Comparison of ENCODE assay signal across 9 cellular contexts in the genomic region with DNA sequence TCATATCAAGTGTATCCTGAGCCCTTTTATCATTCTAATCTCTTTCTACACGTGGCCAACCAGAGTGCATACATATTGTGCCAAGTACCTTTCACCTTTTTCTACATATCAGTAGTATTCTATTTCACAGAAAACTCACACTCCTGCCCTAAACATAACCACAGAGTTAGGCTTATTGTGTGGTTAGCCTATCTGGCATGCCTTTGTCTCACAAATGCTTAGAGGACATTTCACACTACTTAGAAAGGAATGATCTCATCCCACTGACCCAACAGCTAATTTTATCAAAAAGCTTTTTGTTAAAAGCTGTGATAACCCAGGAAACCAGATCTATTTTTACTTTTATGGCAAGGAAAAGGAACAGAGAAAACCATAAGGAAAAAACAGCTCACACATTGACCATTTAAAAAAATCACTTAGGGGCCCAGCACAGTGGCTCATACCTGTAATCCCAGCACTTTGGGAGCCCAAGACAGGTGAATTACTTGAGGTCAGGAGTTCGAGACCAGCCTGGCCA. TPM values are rescaled to one million over a fixed set of nuclear protein-coding genes. Genes with fewer than 3 reads are reported as not detected.
DNase-seq lines count a peak whose midpoint lies in the region; ATAC-seq, FAIRE-seq and TF ChIP-seq lines count a peak whose summit lies in the region.
"Had no signal": no experiment of that assay in that cellular context is flagged by ENCODE, and none has a peak within 500 bp of the region (broad histone marks: within the 10 kb centered on the region; RNA-seq: fewer than 3 reads in every experiment).

No MANE protein-coding gene starts in this region.

- no peak for TF ChIP-seq CTCF in left ventricle myocardium inferior (IDR thresholded peaks at IDR 0.05; ENCODE audit: borderline replicate concordance)

- no peaks in the 10 kb centered on the region for H3K9me3 ChIP-seq in left ventricle myocardium inferior (replicated peaks)

- H3K27ac Mint-ChIP-seq in activated T-helper 2 cell treated with anti-CD3 and anti-CD28 coated beads, Interferon-gamma antibody, Interleukin-2, Interleukin-4, amounts not matched to agents 10 μg/mL and 5 μg/mL and 100 μg/mL, durations not matched to agents 14 hours and 24 hours and 36 hours, result peak overlapping the region; percentile 10
- H3K27ac Mint-ChIP-seq in stimulated activated naive B cell treated with anti-CD40 and anti-IgM and Interleukin-4, amounts not matched to agents 10 μg/mL and 1 μg/mL and 100 μg/mL, for 72 hours, result peak overlapping the region; percentile 56

- no peaks in the 10 kb centered on the region for H3K27me3 ChIP-seq in left ventricle myocardium inferior (ENCODE audit: low read depth)

- intact Hi-C loops in activated T-helper 2 cell treated with anti-CD3 and anti-CD28 coated beads, Interferon-gamma antibody, Interleukin-2, Interleukin-4, amounts not matched to agents 10 μg/mL and 5 μg/mL and 100 μg/mL, durations not matched to agents 14 hours and 24 hours and 36 hours (cut with micrococcal nuclease), result no loop called here
- intact Hi-C loops in left ventricle myocardium inferior (cut with micrococcal nuclease), result no loop called here

- FAIRE-seq in HTR-8/SVneo (lab: Jason Lieb, UNC), result no peak
- FAIRE-seq: endometrium had no signal

- ATAC-seq in stimulated activated naive B cell treated with anti-CD40 and anti-IgM and Interleukin-4, amounts not matched to agents 10 μg/mL and 1 μg/mL and 100 μg/mL, for 72 hours (replicated peaks), result no peak
- ATAC-seq in GM19351 (IDR thresholded peaks at IDR 0.05; ENCODE audit: unreplicated experiment), result no peak

- no peak overlapping the region for H3K4me3 ChIP-seq in left ventricle myocardium inferior

- H3K36me3 Mint-ChIP-seq in activated T-helper 2 cell treated with anti-CD3 and anti-CD28 coated beads, Interferon-gamma antibody, Interleukin-2, Interleukin-4, amounts not matched to agents 10 μg/mL and 5 μg/mL and 100 μg/mL, durations not matched to agents 14 hours and 24 hours and 36 hours (ENCODE audit: low read depth), result peaks cover 3% of the 10 kb centered on the region
- peaks cover 11 to 14% of the 10 kb centered on the region in 2 donors for H3K36me3 Mint-ChIP-seq in stimulated activated naive B cell treated with anti-CD40 and anti-IgM and Interleukin-4, amounts not matched to agents 10 μg/mL and 1 μg/mL and 100 μg/mL, for 72 hours

- H3K36me3 ChIP-seq in left ventricle myocardium inferior, result no peaks in the 10 kb centered on the region

- DNase-seq in HTR-8/SVneo (ENCODE audit: insufficient read length, low spot score), result peak; percentile 58
- DNase-seq in activated T-helper 2 cell treated with anti-CD3 and anti-CD28 coated beads, Interferon-gamma antibody, Interleukin-2, Interleukin-4, amounts not matched to agents 10 μg/mL and 5 μg/mL and 100 μg/mL, durations not matched to agents 14 hours and 24 hours and 36 hours (ENCODE audit: low spot score), result no peak
- no peak for DNase-seq in left ventricle myocardium inferior
- no peak for DNase-seq in stimulated activated naive B cell treated with anti-CD40 and anti-IgM and Interleukin-4, amounts not matched to agents 10 μg/mL and 1 μg/mL and 100 μg/mL, for 72 hours
- DNase-seq in UCSD-AML1 (lab: John Stamatoyannopoulos, UW; ENCODE audit: unreplicated experiment), result no peak
- DNase-seq in DMS 273 treated with DMSO at 0.1 percent for 48 hours (lab: John Stamatoyannopoulos, UW), result no peak
- no peak for DNase-seq in amygdala (lab: John Stamatoyannopoulos, UW)

- peaks cover 93% of the 10 kb centered on the region for H3K4me1 ChIP-seq in left ventricle myocardium inferior

- H3K4me3 Mint-ChIP-seq in activated T-helper 2 cell treated with anti-CD3 and anti-CD28 coated beads, Interferon-gamma antibody, Interleukin-2, Interleukin-4, amounts not matched to agents 10 μg/mL and 5 μg/mL and 100 μg/mL, durations not matched to agents 14 hours and 24 hours and 36 hours (ENCODE audit: low read depth), result no peak overlapping the region
- H3K4me3 Mint-ChIP-seq in stimulated activated naive B cell treated with anti-CD40 and anti-IgM and Interleukin-4, amounts not matched to agents 10 μg/mL and 1 μg/mL and 100 μg/mL, for 72 hours, result no peak overlapping the region

- no peaks in the 10 kb centered on the region for H3K27me3 Mint-ChIP-seq in activated T-helper 2 cell treated with anti-CD3 and anti-CD28 coated beads, Interferon-gamma antibody, Interleukin-2, Interleukin-4, amounts not matched to agents 10 μg/mL and 5 μg/mL and 100 μg/mL, durations not matched to agents 14 hours and 24 hours and 36 hours (ENCODE audit: low read depth)
- H3K27me3 Mint-ChIP-seq in stimulated activated naive B cell treated with anti-CD40 and anti-IgM and Interleukin-4, amounts not matched to agents 10 μg/mL and 1 μg/mL and 100 μg/mL, for 72 hours, result no peaks in the 10 kb centered on the region

- H3K27ac ChIP-seq in left ventricle myocardium inferior (replicated peaks), result peak overlapping the region; percentile 78

- peaks cover 25% of the 10 kb centered on the region for H3K4me1 Mint-ChIP-seq in activated T-helper 2 cell treated with anti-CD3 and anti-CD28 coated beads, Interferon-gamma antibody, Interleukin-2, Interleukin-4, amounts not matched to agents 10 μg/mL and 5 μg/mL and 100 μg/mL, durations not matched to agents 14 hours and 24 hours and 36 hours (ENCODE audit: low read depth)
- H3K4me1 Mint-ChIP-seq in stimulated activated naive B cell treated with anti-CD40 and anti-IgM and Interleukin-4, amounts not matched to agents 10 μg/mL and 1 μg/mL and 100 μg/mL, for 72 hours, result peaks cover 12 to 42% of the 10 kb centered on the region in 2 donors

- no peaks in the 10 kb centered on the region for H3K9me3 Mint-ChIP-seq in activated T-helper 2 cell treated with anti-CD3 and anti-CD28 coated beads, Interferon-gamma antibody, Interleukin-2, Interleukin-4, amounts not matched to agents 10 μg/mL and 5 μg/mL and 100 μg/mL, durations not matched to agents 14 hours and 24 hours and 36 hours
- H3K9me3 Mint-ChIP-seq in stimulated activated naive B cell treated with anti-CD40 and anti-IgM and Interleukin-4, amounts not matched to agents 10 μg/mL and 1 μg/mL and 100 μg/mL, for 72 hours, result no peaks in the 10 kb centered on the region

RNA-seq across cellular contexts. Expression of a gene that starts 17.8 kb away (rescaled TPM):
- 144 and 155 TPM in 2 replicates for total RNA-seq in activated T-helper 2 cell treated with anti-CD3 and anti-CD28 coated beads, Interferon-gamma antibody, Interleukin-2, Interleukin-4, amounts not matched to agents 10 μg/mL and 5 μg/mL and 100 μg/mL, durations not matched to agents 14 hours and 24 hours and 36 hours
- 662 TPM for total RNA-seq in left ventricle myocardium inferior
